Comparison of ENCODE assay signal across 17 cellular contexts in the genomic region with DNA sequence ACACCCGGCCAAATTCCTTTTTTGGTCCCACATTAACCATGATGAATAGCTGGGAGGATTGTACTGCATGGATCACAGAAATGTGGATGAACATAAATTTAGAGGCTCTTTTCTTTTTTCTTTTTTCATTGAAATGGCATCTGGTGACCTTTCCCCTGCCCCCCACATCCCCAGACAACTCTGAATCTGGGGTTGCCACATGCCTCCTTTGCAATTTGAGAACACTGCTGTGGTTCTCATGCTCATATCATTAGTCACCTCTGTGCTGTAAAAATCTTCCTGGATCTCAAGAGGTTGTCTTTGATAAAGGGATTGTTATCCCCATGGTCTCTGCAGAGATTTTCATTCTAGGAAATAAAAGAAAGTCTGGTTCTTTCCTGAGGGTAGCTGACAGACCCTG. TPM values are rescaled to one million over a fixed set of nuclear protein-coding genes. Genes with fewer than 3 reads are reported as not detected.
A peak's percentile ranks its signal among the peaks of the same experiment; 100 is the strongest.
DNase-seq lines count a peak whose midpoint lies in the region; ATAC-seq and TF ChIP-seq lines count a peak whose summit lies in the region.
"Had no signal": no experiment of that assay in that cellular context is flagged by ENCODE, and none has a peak within 500 bp of the region (broad histone marks: within the 10 kb centered on the region; RNA-seq: fewer than 3 reads in every experiment).

No MANE protein-coding gene starts in this region.

- H3K9me2 ChIP-seq in PC-3 (replicated peaks; ENCODE audit: low read length): no peaks in the 10 kb centered on the region

- no peak overlapping the region for H2AFZ ChIP-seq in PC-3 (ENCODE audit: low read length)

- no peaks in the 10 kb centered on the region for H3K79me2 ChIP-seq in PC-3 (ENCODE audit: low read length)

- no peak overlapping the region for H3K4me2 ChIP-seq in PC-3 (ENCODE audit: low read length)

- TF ChIP-seq CTCF in PC-3 (conservative IDR thresholded peaks at IDR 0.05; ENCODE audit: low read depth, low read length) (no peak), epithelial cell of esophagus (IDR thresholded peaks at IDR 0.05; ENCODE audit: insufficient read depth, low read depth, low read length, missing control alignments) (no peak)

- POLR2A ChIA-PET in PC-3 (lab: Charles Lee; ENCODE audit: unreplicated experiment): no interaction called here

- H3K9me3 ChIP-seq in PC-3 (ENCODE audit: low read length): no peaks in the 10 kb centered on the region
- H3K9me3 ChIP-seq: adrenal gland, uterus had no signal

- H3K27ac ChIP-seq in PC-3 (ENCODE audit: low read length): no peak overlapping the region
- H3K27ac ChIP-seq: adrenal gland, uterus had no signal

- H3K4me1 ChIP-seq in PC-3 (ENCODE audit: insufficient read depth, low read length): no peaks in the 10 kb centered on the region
- H3K4me1 ChIP-seq: adrenal gland, uterus had no signal

- DNase-seq in GM03348 (ENCODE audit: low spot score) (peak; percentile 26), PC-3 (peak; percentile 10), epithelial cell of esophagus (ENCODE audit: low read depth) (peak; percentile 52), stromal cell of bone marrow (ENCODE audit: low read depth) (peak; percentile 11), GDM1 (lab: John Stamatoyannopoulos, UW) (no peak), NCI-H187 (lab: John Stamatoyannopoulos, UW) (no peak)
- DNase-seq: activated CD4-positive, alpha-beta memory T cell treated with anti-CD3 and anti-CD28 coated beads, Interleukin-2, amount 10 ng/mL, durations not matched to agents 7 days and 5 days; adrenal gland; CD8-positive, alpha-beta memory T cell; erythroblast; NCI-H446; posterior cingulate gyrus; stimulated activated naive CD8-positive, alpha-beta T cell treated with anti-CD3 and anti-CD28 coated beads, Interleukin-15, Interleukin-2, amounts not matched to agents 100 U/mL and 50 U/mL, for 24 hours; uterus had no signal

- no peaks in the 10 kb centered on the region for H3K27me3 ChIP-seq in PC-3 (ENCODE audit: low read length)
- H3K27me3 ChIP-seq: adrenal gland, uterus had no signal

- H3F3A ChIP-seq in PC-3 (ENCODE audit: low read length, unreplicated experiment): no peaks in the 10 kb centered on the region

- CTCF ChIA-PET in PC-3 (lab: Charles Lee): no interaction called here

- no peaks in the 10 kb centered on the region for H4K20me1 ChIP-seq in PC-3 (ENCODE audit: low read length)

- H3K9ac ChIP-seq in PC-3 (ENCODE audit: low read length): no peak overlapping the region

- intact Hi-C loops in PC-3 (cut with micrococcal nuclease): no loop called here

- ATAC-seq in PC-3: no peak
- ATAC-seq in HG03565 (IDR thresholded peaks at IDR 0.05; ENCODE audit: unreplicated experiment): no peak
- ATAC-seq: K562; left lobe of liver; stimulated activated naive CD8-positive, alpha-beta T cell treated with anti-CD3 and anti-CD28 coated beads, Interleukin-15, Interleukin-2, amounts not matched to agents 100 U/mL and 50 U/mL, for 24 hours had no signal

- H3K4me3 ChIP-seq in PC-3 (ENCODE audit: low read length): no peak overlapping the region
- no peak overlapping the region for H3K4me3 ChIP-seq in epithelial cell of esophagus (ENCODE audit: low read length)
- H3K4me3 ChIP-seq: adrenal gland, K562, uterus had no signal

- no peaks in the 10 kb centered on the region for H3K36me3 ChIP-seq in PC-3 (ENCODE audit: low read depth, low read length)
- H3K36me3 ChIP-seq: adrenal gland, uterus had no signal

- no TSS peak for BruUV-seq in PC-3 (replicated peaks; lab: Mats Ljungman, UMichigan)

RNA-seq across cellular contexts. Expression of a gene that starts 22.8 kb away (rescaled TPM):
- not detected in 2 replicates for total RNA-seq in PC-3 (2014; rRNA removed)
- total RNA-seq: activated CD4-positive, alpha-beta memory T cell treated with anti-CD3 and anti-CD28 coated beads, Interleukin-2, amount 10 ng/mL, durations not matched to agents 7 days and 5 days; adrenal gland; CD8-positive, alpha-beta memory T cell; left lobe of liver; uterus had no signal

RNA-seq across cellular contexts. Expression of a gene that starts 46.6 kb away (rescaled TPM):
- 24.4 and 37.7 TPM in 2 replicates for total RNA-seq in PC-3 (2014; rRNA removed)

Comparison
In these comparisons a context has a peak if more than half of its experiments do, and no peak if none do; other contexts are left out.
1. DNase-seq: peak in GM03348 (single experiment), PC-3 (single experiment), epithelial cell of esophagus (single experiment) and stromal cell of bone marrow (single experiment); none in GDM1 (single experiment) and NCI-H187 (0 of 2).